ENCODE assay signal across 2 cellular contexts in the genomic region with DNA sequence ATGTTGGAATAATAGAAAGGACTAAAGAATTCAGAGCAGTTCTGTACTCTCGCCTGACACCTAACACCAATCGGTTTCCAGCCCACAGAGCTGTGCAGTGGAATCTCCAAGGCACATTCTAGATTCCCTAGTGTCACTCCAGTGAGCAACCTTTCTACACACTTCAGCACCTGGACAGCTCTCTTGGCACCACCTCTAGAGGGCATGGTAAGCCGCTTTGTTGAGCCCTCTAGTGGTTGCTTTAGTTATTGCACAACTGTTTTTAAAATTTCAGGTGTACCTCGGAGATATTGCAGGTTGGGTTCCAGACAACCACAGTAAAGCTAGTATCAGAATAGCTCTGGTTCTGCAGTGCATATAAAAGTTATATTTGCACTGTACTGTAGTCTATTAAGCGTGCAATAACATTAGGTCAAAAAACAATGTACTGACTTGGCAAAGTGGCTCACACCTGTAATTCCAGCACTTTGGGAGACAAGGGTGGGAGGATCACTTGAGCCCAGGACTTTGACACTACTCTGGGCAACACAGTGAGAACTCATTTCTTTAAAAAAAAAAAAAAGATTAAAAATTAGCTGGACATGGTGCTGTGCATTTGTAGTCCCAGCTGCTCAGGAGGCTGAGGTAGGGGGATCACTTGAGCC.
A peak's percentile ranks its signal among the peaks of the same experiment; 100 is the strongest.
TF ChIP-seq lines count a peak whose summit lies in the region.

No MANE protein-coding gene starts in this region.

TF ChIP-seq in Ishikawa, 13 proteins besides CTCF, POLR2A, EP300 and RAD21 (continued from another document):
- TF ChIP-seq FOXM1 (IDR thresholded peaks at IDR 0.05; ENCODE audit: borderline replicate concordance, low read depth) (no peak), EGR1 (IDR thresholded peaks at IDR 0.05) (no peak), TAF1 (IDR thresholded peaks at IDR 0.05; ENCODE audit: low read depth) (no peak), ZBTB7A (IDR thresholded peaks at IDR 0.05; ENCODE audit: low read depth) (no peak), CREB1 (IDR thresholded peaks at IDR 0.05; ENCODE audit: low read depth) (no peak)
- TF ChIP-seq, protein P1, sequence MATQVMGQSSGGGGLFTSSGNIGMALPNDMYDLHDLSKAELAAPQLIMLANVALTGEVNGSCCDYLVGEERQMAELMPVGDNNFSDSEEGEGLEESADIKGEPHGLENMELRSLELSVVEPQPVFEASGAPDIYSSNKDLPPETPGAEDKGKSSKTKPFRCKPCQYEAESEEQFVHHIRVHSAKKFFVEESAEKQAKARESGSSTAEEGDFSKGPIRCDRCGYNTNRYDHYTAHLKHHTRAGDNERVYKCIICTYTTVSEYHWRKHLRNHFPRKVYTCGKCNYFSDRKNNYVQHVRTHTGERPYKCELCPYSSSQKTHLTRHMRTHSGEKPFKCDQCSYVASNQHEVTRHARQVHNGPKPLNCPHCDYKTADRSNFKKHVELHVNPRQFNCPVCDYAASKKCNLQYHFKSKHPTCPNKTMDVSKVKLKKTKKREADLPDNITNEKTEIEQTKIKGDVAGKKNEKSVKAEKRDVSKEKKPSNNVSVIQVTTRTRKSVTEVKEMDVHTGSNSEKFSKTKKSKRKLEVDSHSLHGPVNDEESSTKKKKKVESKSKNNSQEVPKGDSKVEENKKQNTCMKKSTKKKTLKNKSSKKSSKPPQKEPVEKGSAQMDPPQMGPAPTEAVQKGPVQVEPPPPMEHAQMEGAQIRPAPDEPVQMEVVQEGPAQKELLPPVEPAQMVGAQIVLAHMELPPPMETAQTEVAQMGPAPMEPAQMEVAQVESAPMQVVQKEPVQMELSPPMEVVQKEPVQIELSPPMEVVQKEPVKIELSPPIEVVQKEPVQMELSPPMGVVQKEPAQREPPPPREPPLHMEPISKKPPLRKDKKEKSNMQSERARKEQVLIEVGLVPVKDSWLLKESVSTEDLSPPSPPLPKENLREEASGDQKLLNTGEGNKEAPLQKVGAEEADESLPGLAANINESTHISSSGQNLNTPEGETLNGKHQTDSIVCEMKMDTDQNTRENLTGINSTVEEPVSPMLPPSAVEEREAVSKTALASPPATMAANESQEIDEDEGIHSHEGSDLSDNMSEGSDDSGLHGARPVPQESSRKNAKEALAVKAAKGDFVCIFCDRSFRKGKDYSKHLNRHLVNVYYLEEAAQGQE (IDR thresholded peaks at IDR 0.05; ENCODE audit: low read depth), result peak; percentile 99
TF ChIP-seq in Ishikawa: peak in this region for 4.

TF ChIP-seq in PFSK-1, 5 proteins besides CTCF, POLR2A, EP300 and RAD21 (continued from another document):
- TF ChIP-seq, protein P1 (IDR thresholded peaks at IDR 0.05; ENCODE audit: insufficient read depth in 1 of 2, low read depth in 2 of 2, low read length in 2 of 2), result peak; percentile 98 to 100
- no peak for TF ChIP-seq POLR2AphosphoS5 (IDR thresholded peaks at IDR 0.05; ENCODE audit: low read depth, low read length)
